ENCODE assay signal across 25 cellular contexts in genomic region chr14:36302823-36303222, GRCh38. TPM values are rescaled to one million over a fixed set of nuclear protein-coding genes. Genes with fewer than 3 reads are reported as not detected.
DNase-seq lines count a peak whose midpoint lies in the region; ATAC-seq and TF ChIP-seq lines count a peak whose summit lies in the region.
"Had no signal": no experiment of that assay in that cellular context is flagged by ENCODE, and none has a peak within 500 bp of the region (broad histone marks: within the 10 kb centered on the region; RNA-seq: fewer than 3 reads in every experiment).

No MANE protein-coding gene starts in this region.

- H3K27ac Mint-ChIP-seq in stimulated activated effector memory CD8-positive, alpha-beta T cell treated with anti-CD3 and anti-CD28 coated beads, Interleukin-12 subunit alpha, Interleukin-12 subunit beta, amount 100 ng/mL, for 72 hours, result peak overlapping the region; percentile 17
- no peak overlapping the region for H3K27ac Mint-ChIP-seq in natural killer cell
- H3K27ac Mint-ChIP-seq: CD14-positive monocyte had no signal

- H3K9me3 ChIP-seq in tibial artery, result no peaks in the 10 kb centered on the region
- H3K9me3 ChIP-seq: BE2C, MG63, SJCRH30 had no signal

- H3K27me3 ChIP-seq in tibial artery, result no peaks in the 10 kb centered on the region
- H3K27me3 ChIP-seq: BE2C, MG63, SJCRH30 had no signal

- H3K36me3 ChIP-seq in tibial artery, result peaks cover 55 to 79% (median 66%) of the 10 kb centered on the region in 3 donors

- no peaks in the 10 kb centered on the region for H3K4me1 Mint-ChIP-seq in stimulated activated effector memory CD8-positive, alpha-beta T cell treated with anti-CD3 and anti-CD28 coated beads, Interleukin-12 subunit alpha, Interleukin-12 subunit beta, amount 100 ng/mL, for 72 hours
- H3K4me1 Mint-ChIP-seq in natural killer cell, result no peaks in the 10 kb centered on the region
- H3K4me1 Mint-ChIP-seq: CD14-positive monocyte had no signal

- peaks cover 0 to 11% (median 0%) of the 10 kb centered on the region in 4 donors for H3K4me1 ChIP-seq in tibial artery
- H3K4me1 ChIP-seq: BE2C, SJCRH30 had no signal

- H3K27ac ChIP-seq in tibial artery, result no peak overlapping the region
- H3K27ac ChIP-seq: 22Rv1, GM23248, PC-9, SJCRH30 had no signal

- H3K9me3 Mint-ChIP-seq in stimulated activated effector memory CD8-positive, alpha-beta T cell treated with anti-CD3 and anti-CD28 coated beads, Interleukin-12 subunit alpha, Interleukin-12 subunit beta, amount 100 ng/mL, for 72 hours, result no peaks in the 10 kb centered on the region
- H3K9me3 Mint-ChIP-seq in natural killer cell, result no peaks in the 10 kb centered on the region
- H3K9me3 Mint-ChIP-seq: CD14-positive monocyte had no signal

- H3K36me3 Mint-ChIP-seq in stimulated activated effector memory CD8-positive, alpha-beta T cell treated with anti-CD3 and anti-CD28 coated beads, Interleukin-12 subunit alpha, Interleukin-12 subunit beta, amount 100 ng/mL, for 72 hours, result peaks cover 99% of the 10 kb centered on the region
- no peaks in the 10 kb centered on the region for H3K36me3 Mint-ChIP-seq in natural killer cell

- no peaks in the 10 kb centered on the region for H3K27me3 Mint-ChIP-seq in natural killer cell (ENCODE audit: low read depth in 2 of 2)

- ATAC-seq in GM18868 (IDR thresholded peaks at IDR 0.05; ENCODE audit: unreplicated experiment), result peak; percentile 76
- no peak for ATAC-seq in stimulated activated effector memory CD8-positive, alpha-beta T cell treated with anti-CD3 and anti-CD28 coated beads, Interleukin-12 subunit alpha, Interleukin-12 subunit beta, amount 100 ng/mL, for 72 hours
- ATAC-seq in natural killer cell, result no peak
- ATAC-seq: Right ventricle myocardium inferior had no signal

- intact Hi-C loops in natural killer cell (cut with micrococcal nuclease) (no loop called here), tibial artery (cut with DNase I; ENCODE audit: low total_unique reads) (no loop called here)

- H3K4me3 Mint-ChIP-seq in stimulated activated effector memory CD8-positive, alpha-beta T cell treated with anti-CD3 and anti-CD28 coated beads, Interleukin-12 subunit alpha, Interleukin-12 subunit beta, amount 100 ng/mL, for 72 hours, result no peak overlapping the region
- no peak overlapping the region for H3K4me3 Mint-ChIP-seq in natural killer cell
- H3K4me3 Mint-ChIP-seq: CD14-positive monocyte had no signal

- H3K4me3 ChIP-seq in tibial artery, result no peak overlapping the region
- H3K4me3 ChIP-seq: GM23248, MG63, PC-9, SJCRH30 had no signal

- TF ChIP-seq CTCF in natural killer cell (IDR thresholded peaks at IDR 0.05), result no peak
- no peak for TF ChIP-seq CTCF in tibial artery (IDR thresholded peaks at IDR 0.05)

- DNase-seq in DMS53 (lab: John Stamatoyannopoulos, UW) (peak; percentile 24), DMS53 treated with DMSO at 0.1 percent for 48 hours (lab: John Stamatoyannopoulos, UW; ENCODE audit: unreplicated experiment) (no peak), left kidney (ENCODE audit: low read depth, low spot score) (peak; percentile 9), natural killer cell (no peak), tibial artery (no peak)
- DNase-seq in stimulated activated effector memory CD8-positive, alpha-beta T cell treated with anti-CD3 and anti-CD28 coated beads, Interleukin-12 subunit alpha, Interleukin-12 subunit beta, amount 100 ng/mL, for 72 hours (ENCODE audit: low spot score in 2 of 2), result no peak
- DNase-seq: BE2C, DMS79, EL, GDM1, GM23248, H7, KG1, MG63, NCI-H1105 treated with DMSO at 0.1 percent for 48 hours, NCI-H146, NCI-H1930, NCI-H2107, NCI-H526 treated with DMSO at 0.1 percent for 48 hours, PC-9, SJCRH30 had no signal

RNA-seq across cellular contexts. Expression of gene MBIP, which starts 17.6 kb away (rescaled TPM):
- total RNA-seq in natural killer cell, result 10 to 100 TPM; 26.1 to 41.9 (median 40.1) TPM

Comparison
In these comparisons a context has a peak if more than half of its experiments do, and no peak if none do; other contexts are left out.
1. DNase-seq: peak in DMS53 (single experiment) and left kidney (single experiment); none in DMS53 treated with DMSO at 0.1 percent for 48 hours (single experiment), stimulated activated effector memory CD8-positive, alpha-beta T cell treated with anti-CD3 and anti-CD28 coated beads, Interleukin-12 subunit alpha, Interleukin-12 subunit beta, amount 100 ng/mL, for 72 hours (0 of 2), natural killer cell (single experiment) and tibial artery (0 of 2).